Comparison of ENCODE assay signal across 18 cellular contexts in the genomic region with DNA sequence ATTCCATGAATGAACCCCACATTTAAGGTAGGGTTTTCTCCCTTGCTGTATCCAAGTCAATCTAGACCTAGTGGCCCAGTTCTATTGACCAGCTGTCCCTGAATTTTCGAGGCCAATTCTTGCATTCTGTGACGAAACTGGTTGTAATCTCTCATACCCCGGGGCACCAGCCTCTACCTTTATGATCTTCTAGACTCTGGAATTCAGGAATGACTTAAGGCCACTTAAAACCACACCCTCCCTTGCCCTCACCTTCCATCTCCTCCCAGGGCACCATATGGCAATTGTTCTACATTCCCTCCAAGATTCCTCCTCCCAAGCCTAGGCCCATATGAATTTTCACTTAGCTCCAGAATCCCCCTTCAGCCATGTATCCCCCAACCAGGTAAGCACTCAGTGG. TPM values are rescaled to one million over a fixed set of nuclear protein-coding genes. Genes with fewer than 3 reads are reported as not detected.
A peak's percentile ranks its signal among the peaks of the same experiment; 100 is the strongest.
DNase-seq lines count a peak whose midpoint lies in the region; ATAC-seq and TF ChIP-seq lines count a peak whose summit lies in the region.
"Had no signal": no experiment of that assay in that cellular context is flagged by ENCODE, and none has a peak within 500 bp of the region (broad histone marks: within the 10 kb centered on the region; RNA-seq: fewer than 3 reads in every experiment).

No MANE protein-coding gene starts in this region.

- H3K4me3 ChIP-seq in colonic mucosa, result no peak overlapping the region
- H3K4me3 ChIP-seq: SJSA1 had no signal

- DNase-seq in ELF-1 (ENCODE audit: low read depth, low spot score), result peak; percentile 38
- DNase-seq in colonic mucosa, result peak; percentile 36
- DNase-seq in neural crest cell (ENCODE audit: low read depth, low spot score), result no peak
- no peak for DNase-seq in NCI-H1417 treated with DMSO at 0.1 percent for 48 hours (lab: John Stamatoyannopoulos, UW)
- DNase-seq in left ventricle myocardium superior, result no peak
- DNase-seq: IMR-90, KG1, NCI-H1048, NCI-H1436 treated with DMSO at 0.1 percent for 48 hours, NCI-H187 treated with DMSO at 0.1 percent for 48 hours, NCI-H446, NCI-H524 treated with DMSO at 0.1 percent for 48 hours, NCI-H774 had no signal

- no peak overlapping the region for H3K4me3 Mint-ChIP-seq in neural crest cell
- H3K4me3 Mint-ChIP-seq: B cell had no signal

- no peaks in the 10 kb centered on the region for H3K9me3 ChIP-seq in colonic mucosa
- H3K9me3 ChIP-seq: SJSA1 had no signal

- no peaks in the 10 kb centered on the region for H3K4me1 Mint-ChIP-seq in neural crest cell
- H3K4me1 Mint-ChIP-seq: B cell had no signal

- H3K36me3 Mint-ChIP-seq in neural crest cell (ENCODE audit: low read depth), result no peaks in the 10 kb centered on the region

- no peaks in the 10 kb centered on the region for H3K9me3 Mint-ChIP-seq in neural crest cell

- intact Hi-C loops in colonic mucosa (cut with DNase I), result no loop called here
- intact Hi-C loops in left ventricle myocardium superior (cut with micrococcal nuclease), result no loop called here

- H3K27ac Mint-ChIP-seq in neural crest cell (ENCODE audit: unreplicated experiment), result peak overlapping the region; percentile 48
- H3K27ac Mint-ChIP-seq: B cell had no signal

- TF ChIP-seq CTCF in colonic mucosa (IDR thresholded peaks at IDR 0.05) (no peak), neural crest cell (conservative IDR thresholded peaks at IDR 0.05) (no peak)

- H3K4me1 ChIP-seq in colonic mucosa, result peaks cover 14% of the 10 kb centered on the region

- H3K27me3 Mint-ChIP-seq in neural crest cell (ENCODE audit: low read depth), result no peaks in the 10 kb centered on the region

- H3K27me3 ChIP-seq in colonic mucosa, result no peaks in the 10 kb centered on the region
- H3K27me3 ChIP-seq: SJSA1 had no signal

- no peak overlapping the region for H3K9ac ChIP-seq in colonic mucosa (ENCODE audit: low read depth in 2 of 2, low read length in 2 of 2)

- H3K27ac ChIP-seq in colonic mucosa, result peak overlapping the region; percentile 82
- H3K27ac ChIP-seq: SJSA1 had no signal

- no peak for ATAC-seq in HG03457 (IDR thresholded peaks at IDR 0.05; ENCODE audit: unreplicated experiment)
- ATAC-seq in HG03280 (IDR thresholded peaks at IDR 0.05; ENCODE audit: unreplicated experiment), result no peak
- no peak for ATAC-seq in left ventricle myocardium superior
- ATAC-seq: Right ventricle myocardium inferior had no signal

- no peaks in the 10 kb centered on the region for H3K36me3 ChIP-seq in colonic mucosa
- H3K36me3 ChIP-seq: SJSA1 had no signal

RNA-seq across cellular contexts. Expression of a gene that starts 48.9 kb away (rescaled TPM):
- 10 to 100 TPM; 13.3 to 24.3 TPM for total RNA-seq in colonic mucosa
- 20.1 and 20.5 TPM in 2 replicates for total RNA-seq in neural crest cell
- total RNA-seq in left ventricle myocardium superior, result 4.4 TPM
- total RNA-seq: B cell had no signal

Comparison
In these comparisons a context has a peak if more than half of its experiments do, and no peak if none do; other contexts are left out.
1. DNase-seq: peak in ELF-1 (single experiment) and colonic mucosa (single experiment); none in neural crest cell (single experiment), NCI-H1417 treated with DMSO at 0.1 percent for 48 hours (single experiment) and left ventricle myocardium superior (single experiment).